8 cellular contexts compared by ENCODE assay signal in genomic region chr3:15794303-15794771, GRCh38. TPM values are rescaled to one million over a fixed set of nuclear protein-coding genes. Genes with fewer than 3 reads are reported as not detected.
DNase-seq lines count a peak whose midpoint lies in the region; ATAC-seq and TF ChIP-seq lines count a peak whose summit lies in the region.

No MANE protein-coding gene starts in this region.

- H2AFZ ChIP-seq in SU-DHL-6 (ENCODE audit: low read depth, low read length, severe bottlenecking) = no peak overlapping the region

- no peak overlapping the region for H3K9ac ChIP-seq in SU-DHL-6 (ENCODE audit: low read length)

- H3K27me3 ChIP-seq in SU-DHL-6 (ENCODE audit: low read length) (no peaks in the 10 kb centered on the region), gastroesophageal sphincter (no peaks in the 10 kb centered on the region), upper lobe of right lung (no peaks in the 10 kb centered on the region)

- H3K9me3 ChIP-seq in HEK293 (ENCODE audit: control insufficient read depth, insufficient read depth, low read depth, low read length) = no peaks in the 10 kb centered on the region
- H3K9me3 ChIP-seq in SU-DHL-6 (ENCODE audit: insufficient read depth, low read length) = no peaks in the 10 kb centered on the region
- no peaks in the 10 kb centered on the region for H3K9me3 ChIP-seq in gastroesophageal sphincter
- no peaks in the 10 kb centered on the region for H3K9me3 ChIP-seq in upper lobe of right lung

- H3K4me1 ChIP-seq in HEK293 (ENCODE audit: control insufficient read depth, insufficient read depth, low read length) = peaks cover 35% of the 10 kb centered on the region
- H3K4me1 ChIP-seq in gastroesophageal sphincter = peaks cover 0 to 68% (median 4%) of the 10 kb centered on the region in 3 donors
- H3K4me1 ChIP-seq in upper lobe of right lung = peaks cover 14% of the 10 kb centered on the region

- intact Hi-C loops in upper lobe of right lung (cut with DNase I) = no loop called here

- H3K4me3 ChIP-seq in HEK293 (ENCODE audit: low read depth, low read length) (no peak overlapping the region), SU-DHL-6 (ENCODE audit: insufficient read depth, low read length, poor library complexity, severe bottlenecking) (no peak overlapping the region), gastroesophageal sphincter (peak overlapping the region; percentile 47 to 71), upper lobe of right lung (peak overlapping the region; percentile 49)

- CTCF ChIA-PET in HEK293 (lab: Yijun Ruan, JAX) = no interaction called here

- 9 to 27% methylated on average over 3 of the region's 3 CpGs for WGBS in gastroesophageal sphincter (ENCODE audit: low coverage in 1 of 2), 2 donors

- no peak overlapping the region for H3K27ac ChIP-seq in HEK293 (ENCODE audit: extremely low read depth, low read depth, low read length)
- H3K27ac ChIP-seq in SU-DHL-6 (ENCODE audit: low read depth, low read length) = peak overlapping the region; percentile 53
- H3K27ac ChIP-seq in gastroesophageal sphincter = peak overlapping the region; percentile 59 to 98 (median 88)
- H3K27ac ChIP-seq in upper lobe of right lung = peak overlapping the region; percentile 80

- no peak for TF ChIP-seq EP300 in gastroesophageal sphincter (IDR thresholded peaks at IDR 0.05)

- POLR2A ChIA-PET in HEK293 (lab: Yijun Ruan, JAX) = no interaction called here

- TF ChIP-seq CTCF in HEK293 (tag by site-specific recombination; IDR thresholded peaks at IDR 0.05) (no peak), SU-DHL-6 (IDR thresholded peaks at IDR 0.05; ENCODE audit: insufficient read depth, low read length, poor library complexity, severe bottlenecking) (no peak), gastroesophageal sphincter (IDR thresholded peaks at IDR 0.05) (no peak), upper lobe of right lung (IDR thresholded peaks at IDR 0.05) (no peak), omental fat pad (IDR thresholded peaks at IDR 0.05) (no peak)

- peak; percentile 71 to 73 for DNase-seq in AML-193 (lab: John Stamatoyannopoulos, UW)
- no peak for DNase-seq in upper lobe of right lung
- no peak for DNase-seq in COLO668 (lab: John Stamatoyannopoulos, UW; ENCODE audit: unreplicated experiment)
- no peak for DNase-seq in ureter (ENCODE audit: low spot score)
- no peak for DNase-seq in omental fat pad (ENCODE audit: low spot score)

- TF ChIP-seq POLR2A in gastroesophageal sphincter (IDR thresholded peaks at IDR 0.05) = no peak

- H3K36me3 ChIP-seq in HEK293 (ENCODE audit: control insufficient read depth in 2 of 2, insufficient read depth in 1 of 2, low read length in 2 of 2) = peaks cover 6 to 7% of the 10 kb centered on the region in 2 experiments
- H3K36me3 ChIP-seq in SU-DHL-6 (ENCODE audit: low read length) = peaks cover 15% of the 10 kb centered on the region
- H3K36me3 ChIP-seq in gastroesophageal sphincter = no peaks in the 10 kb centered on the region
- no peaks in the 10 kb centered on the region for H3K36me3 ChIP-seq in upper lobe of right lung

- no peaks in the 10 kb centered on the region for H3K9me2 ChIP-seq in SU-DHL-6 (replicated peaks; ENCODE audit: insufficient read depth, low read length)

- H3K79me2 ChIP-seq in SU-DHL-6 (ENCODE audit: insufficient read depth, low read length) = peaks cover 60% of the 10 kb centered on the region

- ATAC-seq in gastroesophageal sphincter = no peak
- ATAC-seq in upper lobe of right lung = peak; percentile 36
- ATAC-seq in omental fat pad (ENCODE audit: low FRiP score) = no peak

- peaks cover 26% of the 10 kb centered on the region; the same call in 1 of the 2 replicates for H3F3A ChIP-seq in SU-DHL-6 (ENCODE audit: insufficient read depth)

- peak overlapping the region; percentile 63 for H3K4me2 ChIP-seq in SU-DHL-6 (ENCODE audit: low read depth, low read length, poor library complexity, severe bottlenecking)

- no peaks in the 10 kb centered on the region for H4K20me1 ChIP-seq in SU-DHL-6 (ENCODE audit: low read depth, low read length)

TF ChIP-seq in HEK293, 187 proteins besides CTCF, POLR2A, EP300 and RAD21:
- TF ChIP-seq, protein P1, sequence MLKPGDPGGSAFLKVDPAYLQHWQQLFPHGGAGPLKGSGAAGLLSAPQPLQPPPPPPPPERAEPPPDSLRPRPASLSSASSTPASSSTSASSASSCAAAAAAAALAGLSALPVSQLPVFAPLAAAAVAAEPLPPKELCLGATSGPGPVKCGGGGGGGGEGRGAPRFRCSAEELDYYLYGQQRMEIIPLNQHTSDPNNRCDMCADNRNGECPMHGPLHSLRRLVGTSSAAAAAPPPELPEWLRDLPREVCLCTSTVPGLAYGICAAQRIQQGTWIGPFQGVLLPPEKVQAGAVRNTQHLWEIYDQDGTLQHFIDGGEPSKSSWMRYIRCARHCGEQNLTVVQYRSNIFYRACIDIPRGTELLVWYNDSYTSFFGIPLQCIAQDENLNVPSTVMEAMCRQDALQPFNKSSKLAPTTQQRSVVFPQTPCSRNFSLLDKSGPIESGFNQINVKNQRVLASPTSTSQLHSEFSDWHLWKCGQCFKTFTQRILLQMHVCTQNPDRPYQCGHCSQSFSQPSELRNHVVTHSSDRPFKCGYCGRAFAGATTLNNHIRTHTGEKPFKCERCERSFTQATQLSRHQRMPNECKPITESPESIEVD (tag by site-specific recombination; IDR thresholded peaks at IDR 0.05) = peak; percentile 68
- TF ChIP-seq KLF9 (tag by site-specific recombination; IDR thresholded peaks at IDR 0.05; ENCODE audit: low read depth) = no peak

RNA-seq across cellular contexts. Expression of gene ANKRD28, which starts 3.4 kb away (rescaled TPM):
- total RNA-seq in gastroesophageal sphincter = 10 to 100 TPM; 26.8 to 55.9 (median 43.6) TPM
- 50.3 TPM for total RNA-seq in upper lobe of right lung
- total RNA-seq in ureter = 62.4 TPM
- 100 to 1,000 TPM in 1 of 4 donors, 10 to 100 TPM in 3; 47.6 to 197 (median 59.5) TPM for total RNA-seq in omental fat pad

Comparison
In these comparisons a context has a peak if more than half of its experiments do, and no peak if none do; other contexts are left out.
1. DNase-seq: peak in AML-193 (2 of 2); none in upper lobe of right lung (single experiment), COLO668 (single experiment), ureter (single experiment) and omental fat pad (single experiment).
2. H3K4me3 ChIP-seq: peak in gastroesophageal sphincter (2 of 2) and upper lobe of right lung (single experiment); none in HEK293 (single experiment) and SU-DHL-6 (single experiment).